ENCODE assay signal across 8 cellular contexts in the genomic region with DNA sequence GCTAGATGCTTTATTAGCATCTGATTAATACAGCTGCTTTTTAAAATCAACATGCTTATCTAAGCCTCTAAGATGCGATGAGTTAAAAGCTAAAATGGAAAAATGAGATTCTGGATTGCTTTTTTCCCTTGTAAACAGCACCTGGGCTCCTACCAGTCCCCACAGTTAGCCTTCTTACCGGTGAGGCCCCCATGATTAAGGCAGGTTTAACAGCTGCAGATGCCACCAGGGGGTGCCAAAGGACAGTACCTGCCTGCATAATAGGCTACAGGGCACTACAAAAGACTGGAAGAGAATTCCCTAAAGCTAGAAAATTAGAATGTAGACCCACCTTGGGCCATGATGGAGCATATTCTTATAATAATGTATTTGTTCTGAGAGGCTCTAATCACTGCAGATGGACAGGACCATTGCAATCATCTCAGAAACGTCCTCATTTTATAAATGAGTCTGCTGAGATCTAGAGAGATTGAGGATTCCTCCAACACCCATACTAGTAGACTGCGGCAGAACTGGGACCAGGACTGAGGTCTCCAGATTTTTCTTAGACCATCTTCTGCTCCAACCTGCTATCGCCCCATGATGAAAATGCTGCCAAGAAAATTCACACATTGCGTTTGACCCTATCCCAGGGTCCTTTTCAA.
DNase-seq lines count a peak whose midpoint lies in the region; ATAC-seq, FAIRE-seq and TF ChIP-seq lines count a peak whose summit lies in the region.

No MANE protein-coding gene starts in this region.

- peak; percentile 71 to 82 (median 73) for TF ChIP-seq CTCF in GM12878 (IDR thresholded peaks at IDR 0.05 in 2 of 3, conservative IDR thresholded peaks at IDR 0.05 in 1 of 3; ENCODE audit: control insufficient read depth in 2 of 3, extremely low read depth in 1 of 3, insufficient read depth in 1 of 3, low read depth in 3 of 3, low read length in 3 of 3)

- no peak overlapping the region for H3K27ac ChIP-seq in GM12878 (ENCODE audit: control insufficient read depth, insufficient read depth)

- RAD21 ChIA-PET in GM12878 (lab: Charles Lee; ENCODE audit: unreplicated experiment): interaction anchor here (0.8 to 2.8 kb wide), 5 partner anchors 132 to 961 kb away, joined by 3 to 14 read pairs (median 4); no protein-coding TSS in a partner anchor

- SMC1A ChIA-PET in GM12878 (lab: Charles Lee; ENCODE audit: uncharacterized antibody, unreplicated experiment): interaction anchor here (0.9 to 2.7 kb wide), 8 partner anchors 9 to 954 kb away, joined by 3 to 15 read pairs (median 4); no protein-coding TSS in a partner anchor

- intact Hi-C loops in GM12878 (cut with micrococcal nuclease; ENCODE audit: unreplicated experiment): loop anchor here (1.0 to 10.0 kb wide), 5 partner anchors 79 to 952 kb away; no protein-coding TSS in a partner anchor

- H3K27me3 ChIP-seq in GM12878 (replicated peaks in 1 of 2; ENCODE audit: control insufficient read depth in 2 of 2, insufficient read depth in 2 of 2, low read length in 1 of 2): no peaks in the 10 kb centered on the region

- DNase-seq in NCI-H510A treated with DMSO at 0.1 percent for 48 hours (lab: John Stamatoyannopoulos, UW): peak; percentile 0
- DNase-seq in NCI-H510A (lab: John Stamatoyannopoulos, UW): no peak
- peak; percentile 53 for DNase-seq in NCI-H1105 (lab: John Stamatoyannopoulos, UW)
- peak; percentile 33 for DNase-seq in T-helper 9 cell
- DNase-seq in GM12878 (ENCODE audit: low read depth, low spot score): no peak
- peak in 2 of 3 donors; percentile 17 to 25 for DNase-seq in immature natural killer cell
- DNase-seq in stimulated activated CD4-positive, alpha-beta T cell treated with anti-CD3 and anti-CD28 coated beads, Interleukin-1b, Interleukin-23, amount 100 ng/mL, for 4 hours (ENCODE audit: low read depth in 2 of 2): peak; percentile 8 to 46

- no peaks in the 10 kb centered on the region for H3K9me3 ChIP-seq in GM12878 (replicated peaks; ENCODE audit: control insufficient read depth, insufficient read depth, low read length)

- H3K4me1 Mint-ChIP-seq in immature natural killer cell: no peaks in the 10 kb centered on the region

- no peaks in the 10 kb centered on the region for H4K20me1 ChIP-seq in GM12878 (ENCODE audit: control insufficient read depth, insufficient read depth)

- TF ChIP-seq POLR2A in GM12878 (IDR thresholded peaks at IDR 0.05; ENCODE audit: low read depth, low read length): no peak

- H3K9me3 Mint-ChIP-seq in immature natural killer cell: no peaks in the 10 kb centered on the region

- peak; percentile 86 for FAIRE-seq in GM12878 (lab: Jason Lieb, UNC)

- no peaks in the 10 kb centered on the region for H3K79me2 ChIP-seq in GM12878 (ENCODE audit: control insufficient read depth, insufficient read depth, low read length)

- no peak overlapping the region for H3K4me3 Mint-ChIP-seq in immature natural killer cell

- H3K27ac Mint-ChIP-seq in immature natural killer cell: no peak overlapping the region

- H2AFZ ChIP-seq in GM12878 (ENCODE audit: control insufficient read depth, low read depth, low read length): no peak overlapping the region

- ATAC-seq in HG02623 (IDR thresholded peaks at IDR 0.05; ENCODE audit: unreplicated experiment) (peak; percentile 70), GM12878 (peak; percentile 97)

- no TSS peak for BruUV-seq in GM12878 (replicated peaks; lab: Mats Ljungman, UMichigan)

- POLR2A ChIA-PET in GM12878 (lab: Charles Lee): no interaction called here

- peaks cover 2 to 10% (median 3%) of the 10 kb centered on the region in 3 donors for H3K27me3 Mint-ChIP-seq in immature natural killer cell (ENCODE audit: low read depth in 3 of 3)

- no peaks in the 10 kb centered on the region; the same call in 1 of the 2 replicates for H3K4me1 ChIP-seq in GM12878 (ENCODE audit: control insufficient read depth, insufficient read depth, low read length)

- no peak overlapping the region for H3K4me2 ChIP-seq in GM12878 (ENCODE audit: control insufficient read depth, insufficient read depth)

- H3K36me3 ChIP-seq in GM12878 (ENCODE audit: control insufficient read depth in 2 of 2, insufficient read depth in 2 of 2, low read length in 1 of 2): no peaks in the 10 kb centered on the region

- H3K36me3 Mint-ChIP-seq in immature natural killer cell: no peaks in the 10 kb centered on the region

- peak; percentile 76 for TF ChIP-seq RAD21 in GM12878 (IDR thresholded peaks at IDR 0.05; ENCODE audit: insufficient read depth, low read depth, low read length)

- H3K9ac ChIP-seq in GM12878 (ENCODE audit: control insufficient read depth, insufficient read depth, low read length): no peak overlapping the region

- CTCF ChIA-PET in GM12878 (lab: Yijun Ruan, JAX): interaction anchor here (0.7 to 4.1 kb wide), 24 partner anchors 8 to 1134 kb away, joined by 3 to 44 read pairs (median 3); no protein-coding TSS in a partner anchor

- in situ Hi-C loops in GM12878 (cut with MboI): loop anchor here (5.0 to 10.0 kb wide), 3 partner anchors 126 to 592 kb away; no protein-coding TSS in a partner anchor

- no peak overlapping the region for H3K4me3 ChIP-seq in GM12878

- TF ChIP-seq EP300 in GM12878 (IDR thresholded peaks at IDR 0.05; ENCODE audit: borderline replicate concordance in 1 of 2, control insufficient read depth in 1 of 2, low read depth in 2 of 2, low read length in 2 of 2): no peak

- 25% methylated on average over 6 of the region's 6 CpGs for WGBS in GM12878 (ENCODE audit: insufficient coverage, insufficient replicate concordance, low lambda C conversion rate, missing lambda C conversion rate)

TF ChIP-seq in GM12878, 131 proteins besides CTCF, POLR2A, EP300 and RAD21:
- TF ChIP-seq, protein P1, sequence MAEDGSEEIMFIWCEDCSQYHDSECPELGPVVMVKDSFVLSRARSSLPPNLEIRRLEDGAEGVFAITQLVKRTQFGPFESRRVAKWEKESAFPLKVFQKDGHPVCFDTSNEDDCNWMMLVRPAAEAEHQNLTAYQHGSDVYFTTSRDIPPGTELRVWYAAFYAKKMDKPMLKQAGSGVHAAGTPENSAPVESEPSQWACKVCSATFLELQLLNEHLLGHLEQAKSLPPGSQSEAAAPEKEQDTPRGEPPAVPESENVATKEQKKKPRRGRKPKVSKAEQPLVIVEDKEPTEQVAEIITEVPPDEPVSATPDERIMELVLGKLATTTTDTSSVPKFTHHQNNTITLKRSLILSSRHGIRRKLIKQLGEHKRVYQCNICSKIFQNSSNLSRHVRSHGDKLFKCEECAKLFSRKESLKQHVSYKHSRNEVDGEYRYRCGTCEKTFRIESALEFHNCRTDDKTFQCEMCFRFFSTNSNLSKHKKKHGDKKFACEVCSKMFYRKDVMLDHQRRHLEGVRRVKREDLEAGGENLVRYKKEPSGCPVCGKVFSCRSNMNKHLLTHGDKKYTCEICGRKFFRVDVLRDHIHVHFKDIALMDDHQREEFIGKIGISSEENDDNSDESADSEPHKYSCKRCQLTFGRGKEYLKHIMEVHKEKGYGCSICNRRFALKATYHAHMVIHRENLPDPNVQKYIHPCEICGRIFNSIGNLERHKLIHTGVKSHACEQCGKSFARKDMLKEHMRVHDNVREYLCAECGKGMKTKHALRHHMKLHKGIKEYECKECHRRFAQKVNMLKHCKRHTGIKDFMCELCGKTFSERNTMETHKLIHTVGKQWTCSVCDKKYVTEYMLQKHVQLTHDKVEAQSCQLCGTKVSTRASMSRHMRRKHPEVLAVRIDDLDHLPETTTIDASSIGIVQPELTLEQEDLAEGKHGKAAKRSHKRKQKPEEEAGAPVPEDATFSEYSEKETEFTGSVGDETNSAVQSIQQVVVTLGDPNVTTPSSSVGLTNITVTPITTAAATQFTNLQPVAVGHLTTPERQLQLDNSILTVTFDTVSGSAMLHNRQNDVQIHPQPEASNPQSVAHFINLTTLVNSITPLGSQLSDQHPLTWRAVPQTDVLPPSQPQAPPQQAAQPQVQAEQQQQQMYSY (CRISPR knock-in tag; IDR thresholded peaks at IDR 0.05): no peak
- TF ChIP-seq, protein P2, sequence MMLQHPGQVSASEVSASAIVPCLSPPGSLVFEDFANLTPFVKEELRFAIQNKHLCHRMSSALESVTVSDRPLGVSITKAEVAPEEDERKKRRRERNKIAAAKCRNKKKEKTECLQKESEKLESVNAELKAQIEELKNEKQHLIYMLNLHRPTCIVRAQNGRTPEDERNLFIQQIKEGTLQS (IDR thresholded peaks at IDR 0.05; ENCODE audit: borderline replicate concordance, extremely low read depth, low read depth, low read length): no peak
- TF ChIP-seq SMC3 (IDR thresholded peaks at IDR 0.05; ENCODE audit: borderline replicate concordance, low read length): peak; percentile 74; the same call in 1 of the 2 replicates
- no peak for TF ChIP-seq WRNIP1 (IDR thresholded peaks at IDR 0.05; ENCODE audit: borderline replicate concordance, low read depth, low read length)
- no peak for TF ChIP-seq ZZZ3 (IDR thresholded peaks at IDR 0.05; ENCODE audit: control insufficient read depth, insufficient read length, low read depth)
- TF ChIP-seq YY1 (IDR thresholded peaks at IDR 0.05; ENCODE audit: low read depth, low read length): peak; percentile 56; the same call in 1 of the 2 replicates

Comparison
In these comparisons a context has a peak if more than half of its experiments do, and no peak if none do; other contexts are left out.
1. DNase-seq: peak in NCI-H510A treated with DMSO at 0.1 percent for 48 hours (single experiment), NCI-H1105 (single experiment), T-helper 9 cell (single experiment), immature natural killer cell (2 of 3) and stimulated activated CD4-positive, alpha-beta T cell treated with anti-CD3 and anti-CD28 coated beads, Interleukin-1b, Interleukin-23, amount 100 ng/mL, for 4 hours (2 of 2); none in NCI-H510A (single experiment) and GM12878 (single experiment).